In the genomic region with DNA sequence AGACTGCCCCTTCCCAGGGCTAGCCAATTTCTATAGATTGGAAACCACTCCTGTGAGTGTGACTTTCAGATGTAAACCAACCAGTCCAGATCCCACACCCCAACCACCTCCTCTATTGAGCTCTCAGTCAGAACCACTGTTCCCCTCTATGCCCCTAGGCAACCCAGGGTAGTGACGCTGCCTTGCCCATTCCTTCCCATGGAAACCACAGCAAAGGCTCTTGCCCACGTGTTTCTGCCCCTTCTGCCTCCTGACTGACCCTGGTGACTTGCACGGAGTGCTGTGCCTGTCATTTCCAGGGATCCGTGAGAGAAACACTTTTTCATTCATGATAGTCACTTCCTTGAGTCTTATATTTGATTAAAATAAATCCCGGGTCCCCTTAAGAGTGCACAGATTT, we compare ENCODE assay signal across 17 cellular contexts. TPM values are rescaled to one million over a fixed set of nuclear protein-coding genes. Genes with fewer than 3 reads are reported as not detected.
A peak's percentile ranks its signal among the peaks of the same experiment; 100 is the strongest.
DNase-seq lines count a peak whose midpoint lies in the region; ATAC-seq, FAIRE-seq and TF ChIP-seq lines count a peak whose summit lies in the region.
"Had no signal": no experiment of that assay in that cellular context is flagged by ENCODE, and none has a peak within 500 bp of the region (broad histone marks: within the 10 kb centered on the region; RNA-seq: fewer than 3 reads in every experiment).

No MANE protein-coding gene starts in this region.

- H3K4me1 ChIP-seq in esophagus muscularis mucosa (peaks cover 7 to 20% (median 17%) of the 10 kb centered on the region in 4 donors), pancreas (no peaks in the 10 kb centered on the region)
- H3K4me1 ChIP-seq: BLaER1 had no signal

- ATAC-seq in pancreas, result no peak
- ATAC-seq: GM23338 had no signal

- H3K4me3 ChIP-seq in esophagus muscularis mucosa (no peak overlapping the region), pancreas (no peak overlapping the region)
- H3K4me3 ChIP-seq: BLaER1, GM23338 had no signal

- intact Hi-C loops in esophagus muscularis mucosa (cut with DNase I) (no loop called here), posterior vena cava (cut with DNase I) (loop anchor here in 1 of 2 donors (10.0 kb wide), 1 partner anchor 122 kb away; no protein-coding TSS in a partner anchor), pancreas (cut with DNase I) (no loop called here)

- 77% methylated on average over 5 of the region's 5 CpGs for WGBS in esophagus muscularis mucosa
- 48 to 64% methylated on average over 5 of the region's 5 CpGs for WGBS in pancreas, 2 donors

- H3K27ac ChIP-seq in esophagus muscularis mucosa (replicated peaks in 1 of 4), result no peak overlapping the region
- H3K27ac ChIP-seq in pancreas, result no peak overlapping the region
- H3K27ac ChIP-seq: BLaER1 had no signal

- H3K9me3 ChIP-seq in esophagus muscularis mucosa, result no peaks in the 10 kb centered on the region
- no peaks in the 10 kb centered on the region for H3K9me3 ChIP-seq in pancreas
- H3K9me3 ChIP-seq: BLaER1 had no signal

- no peak for TF ChIP-seq EP300 in esophagus muscularis mucosa (IDR thresholded peaks at IDR 0.05)

- no peak for FAIRE-seq in pancreas (lab: Jason Lieb, UNC)
- FAIRE-seq: H54 had no signal

- peak; percentile 8 for DNase-seq in COLO829 (ENCODE audit: low spot score)
- peak; percentile 60 for DNase-seq in RPMI7951 (ENCODE audit: low read depth)
- peak; percentile 34 for DNase-seq in esophagus muscularis mucosa (ENCODE audit: extremely low spot score)
- DNase-seq in posterior vena cava (ENCODE audit: low spot score), result peak; percentile 11
- DNase-seq in stimulated activated naive CD4-positive, alpha-beta T cell (lab: John Stamatoyannopoulos, UW), result no peak
- DNase-seq in pancreas, result no peak
- DNase-seq in NCI-H446 treated with DMSO at 0.1 percent for 48 hours (lab: John Stamatoyannopoulos, UW), result no peak
- DNase-seq: 8988T; Calu3; CD4-positive, alpha-beta memory T cell; DMS79 treated with DMSO at 0.1 percent for 48 hours; GF-D8; HCEC 1CT had no signal

- H3K36me3 ChIP-seq in esophagus muscularis mucosa (no peaks in the 10 kb centered on the region), pancreas (no peaks in the 10 kb centered on the region)
- H3K36me3 ChIP-seq: BLaER1 had no signal

- no peak for TF ChIP-seq POLR2A in esophagus muscularis mucosa (IDR thresholded peaks at IDR 0.05; ENCODE audit: low read depth)

- TF ChIP-seq CTCF in esophagus muscularis mucosa (IDR thresholded peaks at IDR 0.05) (no peak), pancreas (IDR thresholded peaks at IDR 0.05) (no peak)

- H3K27me3 ChIP-seq in esophagus muscularis mucosa, result no peaks in the 10 kb centered on the region
- no peaks in the 10 kb centered on the region for H3K27me3 ChIP-seq in pancreas
- H3K27me3 ChIP-seq: BLaER1 had no signal

RNA-seq across cellular contexts. Expression of a gene that starts 32.4 kb away (rescaled TPM):
- 24.4 and 24.6 TPM in 2 replicates for total RNA-seq in RPMI7951 (2014; rRNA removed; shearing (Covaris generic))
- total RNA-seq in esophagus muscularis mucosa, result 1 to 10 TPM; 1.2 to 2.3 (median 2.0) TPM
- 1 to 10 TPM in 1 of 2 donors, under 1 TPM in 1; 0.81 to 1.2 TPM for total RNA-seq in posterior vena cava
- total RNA-seq in pancreas, result under 1 TPM; 0.19 to 0.70 (median 0.46) TPM
- under 1 TPM; 0.23 to 0.35 TPM for polyA plus RNA-seq in pancreas
- total RNA-seq: Calu3; CD4-positive, alpha-beta memory T cell; HT-29 had no signal
- polyA plus RNA-seq: CD4-positive, alpha-beta memory T cell had no signal

Comparison
In these comparisons a context has a peak if more than half of its experiments do, and no peak if none do; other contexts are left out.
1. DNase-seq: peak in COLO829 (single experiment), RPMI7951 (single experiment), esophagus muscularis mucosa (single experiment) and posterior vena cava (single experiment); none in stimulated activated naive CD4-positive, alpha-beta T cell (0 of 6), pancreas (0 of 6) and NCI-H446 treated with DMSO at 0.1 percent for 48 hours (single experiment).